In the genomic region with DNA sequence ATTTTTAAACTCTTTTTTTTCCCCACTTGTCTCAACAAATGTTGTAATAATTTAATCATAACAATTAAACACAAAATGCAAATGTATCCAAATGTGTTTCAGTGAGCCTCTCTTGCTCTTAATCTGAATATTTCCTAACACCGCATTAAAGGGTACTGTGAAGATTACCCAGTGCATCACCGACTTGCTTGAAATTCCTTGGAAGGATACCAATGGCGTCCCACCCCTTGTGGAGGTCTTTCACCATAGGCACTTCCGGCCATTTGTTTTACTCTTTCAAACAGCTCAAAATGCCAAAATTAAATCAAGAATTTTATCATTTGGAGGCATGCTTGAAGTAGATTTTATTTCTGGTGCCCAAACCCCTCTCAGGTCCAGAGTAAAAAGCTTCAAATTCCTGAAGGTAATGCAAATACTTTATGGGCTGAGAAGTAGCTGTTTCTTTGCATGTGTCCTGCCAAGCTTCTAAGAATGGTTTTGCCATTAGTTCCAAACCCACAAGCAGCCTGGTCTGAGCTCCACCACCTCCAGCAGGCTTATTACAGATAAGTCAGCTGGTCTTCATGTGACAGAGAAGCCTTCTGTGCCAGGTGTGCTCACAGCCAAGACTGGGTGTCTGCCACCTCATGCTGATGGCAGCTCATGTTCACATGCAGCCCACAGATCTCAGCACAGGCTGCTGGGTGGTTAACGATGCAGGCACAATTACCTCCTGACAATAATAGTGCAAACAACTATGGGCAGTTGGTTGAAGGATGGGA, we compare ENCODE assay signal across 12 cellular contexts. TPM values are rescaled to one million over a fixed set of nuclear protein-coding genes. Genes with fewer than 3 reads are reported as not detected.
DNase-seq lines count a peak whose midpoint lies in the region; ATAC-seq, FAIRE-seq and TF ChIP-seq lines count a peak whose summit lies in the region.
"Had no signal": no experiment of that assay in that cellular context is flagged by ENCODE, and none has a peak within 500 bp of the region (broad histone marks: within the 10 kb centered on the region; RNA-seq: fewer than 3 reads in every experiment).

No MANE protein-coding gene starts in this region.

- no peak overlapping the region for H3K27ac Mint-ChIP-seq in activated CD4-positive, alpha-beta T cell treated with anti-CD3 and anti-CD28 coated beads, Interleukin-2, amount 10 ng/mL, durations not matched to agents 7 days and 5 days
- H3K27ac Mint-ChIP-seq: T-cell had no signal

- H3K36me3 ChIP-seq in pancreas = no peaks in the 10 kb centered on the region

- DNase-seq in GM03348 (ENCODE audit: low spot score) = peak; percentile 33
- DNase-seq in NCI-H2107 treated with DMSO at 0.1 percent for 48 hours (lab: John Stamatoyannopoulos, UW; ENCODE audit: unreplicated experiment) = peak; percentile 54
- DNase-seq in fibroblast of gingiva (ENCODE audit: low read depth) = peak; percentile 49
- DNase-seq in pancreas = peak in 1 of 6 donors; percentile 24
- DNase-seq in activated CD4-positive, alpha-beta T cell treated with anti-CD3 and anti-CD28 coated beads, Interleukin-2, amount 10 ng/mL, durations not matched to agents 7 days and 5 days = no peak
- no peak for DNase-seq in stimulated activated CD4-positive, alpha-beta T cell treated with anti-CD3 and anti-CD28 coated beads, Interleukin-2, amount 100 ng/mL, for 24 hours
- no peak for DNase-seq in GM13977 (ENCODE audit: low spot score)
- DNase-seq: caudate nucleus; NK-92 treated with Interleukin-12 subunit alpha and Interleukin-12 subunit beta, amount 100 ng/mL, for 24 hours; stimulated activated naive CD8-positive, alpha-beta T cell treated with anti-CD3 and anti-CD28 coated beads, Interleukin-15, Interleukin-2, amounts not matched to agents 100 U/mL and 50 U/mL, for 24 hours; T-cell had no signal

- H3K27me3 Mint-ChIP-seq in activated CD4-positive, alpha-beta T cell treated with anti-CD3 and anti-CD28 coated beads, Interleukin-2, amount 10 ng/mL, durations not matched to agents 7 days and 5 days = no peaks in the 10 kb centered on the region
- H3K27me3 Mint-ChIP-seq: T-cell had no signal

- no peaks in the 10 kb centered on the region for H3K4me1 ChIP-seq in pancreas

- H3K4me1 Mint-ChIP-seq in activated CD4-positive, alpha-beta T cell treated with anti-CD3 and anti-CD28 coated beads, Interleukin-2, amount 10 ng/mL, durations not matched to agents 7 days and 5 days = peaks cover 14% of the 10 kb centered on the region

- no peak overlapping the region for H3K4me3 Mint-ChIP-seq in activated CD4-positive, alpha-beta T cell treated with anti-CD3 and anti-CD28 coated beads, Interleukin-2, amount 10 ng/mL, durations not matched to agents 7 days and 5 days
- H3K4me3 Mint-ChIP-seq: T-cell had no signal

- peak in 3 of 4 donors; percentile 57 to 78 (median 72) for ATAC-seq in pancreas
- ATAC-seq in GM19351 (IDR thresholded peaks at IDR 0.05; ENCODE audit: unreplicated experiment) = no peak
- ATAC-seq: stimulated activated naive CD8-positive, alpha-beta T cell treated with anti-CD3 and anti-CD28 coated beads, Interleukin-15, Interleukin-2, amounts not matched to agents 100 U/mL and 50 U/mL, for 24 hours; T-cell had no signal

- no peaks in the 10 kb centered on the region for H3K36me3 Mint-ChIP-seq in activated CD4-positive, alpha-beta T cell treated with anti-CD3 and anti-CD28 coated beads, Interleukin-2, amount 10 ng/mL, durations not matched to agents 7 days and 5 days (ENCODE audit: low read depth)
- H3K36me3 Mint-ChIP-seq: T-cell had no signal

- no peaks in the 10 kb centered on the region for H3K9me3 ChIP-seq in pancreas

- TF ChIP-seq CTCF in pancreas (IDR thresholded peaks at IDR 0.05) = no peak
- no peak for TF ChIP-seq CTCF in GM13977 (IDR thresholded peaks at IDR 0.05; ENCODE audit: extremely low read depth, insufficient read depth, missing control alignments)

- CTCF ChIA-PET in activated CD4-positive, alpha-beta T cell treated with anti-CD3 and anti-CD28 coated beads, Interleukin-2, amount 10 ng/mL, durations not matched to agents 7 days and 5 days (lab: Charles Lee) = no interaction called here

- POLR2A ChIA-PET in activated CD4-positive, alpha-beta T cell treated with anti-CD3 and anti-CD28 coated beads, Interleukin-2, amount 10 ng/mL, durations not matched to agents 7 days and 5 days (lab: Charles Lee) = no interaction called here

- H3K9me3 Mint-ChIP-seq in activated CD4-positive, alpha-beta T cell treated with anti-CD3 and anti-CD28 coated beads, Interleukin-2, amount 10 ng/mL, durations not matched to agents 7 days and 5 days = no peaks in the 10 kb centered on the region
- H3K9me3 Mint-ChIP-seq: T-cell had no signal

- no peak for FAIRE-seq in pancreas (lab: Jason Lieb, UNC)

- in situ Hi-C loops in GM13977 (cut with MboI; ENCODE audit: low pct_unique_long_range_greater_than_20kb, low sequenced_read_pairs, unreplicated experiment) = no loop called here

- H3K4me3 ChIP-seq in pancreas = no peak overlapping the region

- 77 to 83% methylated on average over 5 of the region's 5 CpGs for WGBS in pancreas, 2 donors

- no peaks in the 10 kb centered on the region for H3K27me3 ChIP-seq in pancreas

- no peak overlapping the region for H3K27ac ChIP-seq in pancreas

- intact Hi-C loops in pancreas (cut with DNase I) = no loop called here

RNA-seq across cellular contexts. Expression of gene NUDT4, which starts 16.4 kb away (rescaled TPM):
- 10 to 100 TPM; 32.3 to 57.3 (median 45.5) TPM for total RNA-seq in pancreas
- polyA plus RNA-seq in pancreas = 10 to 100 TPM; 16.0 to 77.5 TPM
- total RNA-seq in activated CD4-positive, alpha-beta T cell treated with anti-CD3 and anti-CD28 coated beads, Interleukin-2, amount 10 ng/mL, durations not matched to agents 7 days and 5 days = 10 to 100 TPM; 37.8 to 41.0 TPM

Comparison
In these comparisons a context has a peak if more than half of its experiments do, and no peak if none do; other contexts are left out.
1. DNase-seq: peak in GM03348 (single experiment), NCI-H2107 treated with DMSO at 0.1 percent for 48 hours (single experiment) and fibroblast of gingiva (single experiment); none in activated CD4-positive, alpha-beta T cell treated with anti-CD3 and anti-CD28 coated beads, Interleukin-2, amount 10 ng/mL, durations not matched to agents 7 days and 5 days (single experiment), stimulated activated CD4-positive, alpha-beta T cell treated with anti-CD3 and anti-CD28 coated beads, Interleukin-2, amount 100 ng/mL, for 24 hours (0 of 2) and GM13977 (single experiment).